9 cellular contexts compared by ENCODE assay signal in genomic region chr19:15264061-15264932, GRCh38. TPM values are rescaled to one million over a fixed set of nuclear protein-coding genes. Genes with fewer than 3 reads are reported as not detected.
A peak's percentile ranks its signal among the peaks of the same experiment; 100 is the strongest.
DNase-seq lines count a peak whose midpoint lies in the region; ATAC-seq, FAIRE-seq and TF ChIP-seq lines count a peak whose summit lies in the region.
"Had no signal": no experiment of that assay in that cellular context is flagged by ENCODE, and none has a peak within 500 bp of the region (broad histone marks: within the 10 kb centered on the region; RNA-seq: fewer than 3 reads in every experiment).

No MANE protein-coding gene starts in this region.

- H4K20me1 ChIP-seq in HepG2 (ENCODE audit: insufficient read depth, low read length), result peaks cover 55% of the 10 kb centered on the region

- H3K36me3 ChIP-seq in HepG2 (replicated peaks in 1 of 2; ENCODE audit: control insufficient read depth in 1 of 2, insufficient read depth in 2 of 2, low read length in 2 of 2), result peaks cover 50 to 92% of the 10 kb centered on the region in 2 experiments

- no peak for TF ChIP-seq EP300 in HepG2 (IDR thresholded peaks at IDR 0.05; ENCODE audit: low read depth in 2 of 2, low read length in 2 of 2)
- no peak for TF ChIP-seq EP300 in HepG2 (CRISPR knock-in tag; IDR thresholded peaks at IDR 0.05; ENCODE audit: borderline replicate concordance)

- no peaks in the 10 kb centered on the region for H3K27me3 Mint-ChIP-seq in chondrocyte (ENCODE audit: low read depth)

- POLR2A ChIA-PET in HepG2 (lab: Yijun Ruan, JAX), result no interaction called here

- ATAC-seq in HepG2, result peak; percentile 74

- in situ Hi-C loops in HepG2 (cut with HindIII; ENCODE audit: extremely low pct_ligation_motif_present, low pct_unique_long_range_greater_than_20kb), result no loop called here

- H3K27ac Mint-ChIP-seq in chondrocyte (ENCODE audit: unreplicated experiment), result peak overlapping the region; percentile 51

- 87% methylated on average over 7 of the region's 28 CpGs for WGBS in HepG2 (ENCODE audit: low lambda C conversion rate)

- H3K79me2 ChIP-seq in HepG2 (ENCODE audit: insufficient read depth, low read length), result peaks cover 34% of the 10 kb centered on the region

- H2AFZ ChIP-seq in HepG2 (ENCODE audit: low read length), result no peak overlapping the region

- H3K4me1 Mint-ChIP-seq in chondrocyte (ENCODE audit: low read depth), result peaks cover 53% of the 10 kb centered on the region

- CTCF ChIA-PET in HepG2 (lab: Yijun Ruan, JAX; ENCODE audit: low intra/inter-chr PET ratio, low total read pairs), result interaction anchor here (2.0 kb wide), 1 partner anchor 33 kb away, joined by 8 read pairs; no protein-coding TSS in a partner anchor

- no peak overlapping the region for H3K27ac ChIP-seq in HepG2 (ENCODE audit: extremely low read length, insufficient read depth, low read length)

- peak; percentile 83 for TF ChIP-seq RAD21 in HepG2 (CRISPR knock-in tag; IDR thresholded peaks at IDR 0.05)

- no peak overlapping the region for H3K4me3 Mint-ChIP-seq in chondrocyte (ENCODE audit: unreplicated experiment)

- no peaks in the 10 kb centered on the region for H3K27me3 ChIP-seq in HepG2 (ENCODE audit: control insufficient read depth in 1 of 2, insufficient read depth in 2 of 2, low read length in 2 of 2)

- peaks cover 24% of the 10 kb centered on the region for H3K36me3 Mint-ChIP-seq in chondrocyte (ENCODE audit: low read depth)

- peak; percentile 75 for FAIRE-seq in HepG2 (lab: Jason Lieb, UNC)

- no peak for TF ChIP-seq POLR2A in HepG2 (IDR thresholded peaks at IDR 0.05; ENCODE audit: insufficient read depth in 1 of 2, low read depth in 2 of 2, low read length in 2 of 2)

- BruUV-seq in HepG2 (replicated peaks; lab: Mats Ljungman, UMichigan), result no TSS peak

- intact Hi-C loops in HepG2 (cut with micrococcal nuclease; ENCODE audit: unreplicated experiment), result loop anchor here (1.0 to 10.0 kb wide), 3 partner anchors 33 to 153 kb away; partner anchors contain the start of gene AKAP8L

- no peaks in the 10 kb centered on the region for H3K9me3 Mint-ChIP-seq in chondrocyte (ENCODE audit: low read depth)

- no peak overlapping the region for H3K4me2 ChIP-seq in HepG2 (ENCODE audit: low read depth, low read length)

- no peak overlapping the region for H3K9ac ChIP-seq in HepG2 (ENCODE audit: insufficient read depth, low read depth, low read length)

- H3K9me3 ChIP-seq in HepG2 (ENCODE audit: low read length), result no peaks in the 10 kb centered on the region

- peak; percentile 78 for TF ChIP-seq CTCF in GM10266 (IDR thresholded peaks at IDR 0.05; ENCODE audit: control insufficient read depth, insufficient read depth, low read depth, missing control alignments)
- peak; percentile 87 for TF ChIP-seq CTCF in chondrocyte (IDR thresholded peaks at IDR 0.05)
- peak; percentile 91 for TF ChIP-seq CTCF in HepG2 (CRISPR knock-in tag; IDR thresholded peaks at IDR 0.05)

- DNase-seq in GM10266 (ENCODE audit: extremely low spot score) (peak; percentile 76), NCI-H128 (lab: John Stamatoyannopoulos, UW; ENCODE audit: unreplicated experiment) (peak; percentile 53), chondrocyte (ENCODE audit: low spot score) (no peak), HepG2 (ENCODE audit: low spot score) (peak; percentile 56), RKO (ENCODE audit: low spot score) (no peak), GF-D8 (lab: John Stamatoyannopoulos, UW) (no peak)
- peak; percentile 65 to 78 for DNase-seq in activated CD4-positive, alpha-beta T cell treated with anti-CD3 and anti-CD28 coated beads for 4 hours
- DNase-seq in stimulated activated CD4-positive, alpha-beta T cell treated with anti-CD3 and anti-CD28 coated beads, Interleukin-4, amount 100 ng/mL, for 24 hours, result peak; percentile 80

- H3K4me1 ChIP-seq in HepG2 (ENCODE audit: insufficient read depth, low read length), result peaks cover 23% of the 10 kb centered on the region

- no peak overlapping the region for H3K4me3 ChIP-seq in HepG2 (replicated peaks in 1 of 3; ENCODE audit: insufficient read depth in 1 of 3, low read depth in 2 of 3, low read length in 3 of 3)

TF ChIP-seq in HepG2, 621 proteins besides CTCF, POLR2A, EP300 and RAD21 (continues in another document):
- no peak for TF ChIP-seq ZFP37 (CRISPR knock-in tag; IDR thresholded peaks at IDR 0.05; ENCODE audit: borderline replicate concordance)
- no peak for TF ChIP-seq ZNF768 (CRISPR knock-in tag; IDR thresholded peaks at IDR 0.05)
- 0 out of 2 replicates have a peak, but pooled peaks have one; percentile 37 for TF ChIP-seq MZF1 (CRISPR knock-in tag; IDR thresholded peaks at IDR 0.05; ENCODE audit: borderline replicate concordance)
- TF ChIP-seq ZNF549 (CRISPR knock-in tag; IDR thresholded peaks at IDR 0.05), result no peak
- no peak for TF ChIP-seq CHD4 (IDR thresholded peaks at IDR 0.05; ENCODE audit: borderline replicate concordance, low read length)
- TF ChIP-seq TFDP2 (CRISPR knock-in tag; IDR thresholded peaks at IDR 0.05), result 0 out of 2 replicates have a peak, but pooled peaks have one; percentile 60
- TF ChIP-seq ZNF672 (CRISPR knock-in tag; IDR thresholded peaks at IDR 0.05), result no peak
- TF ChIP-seq ZNF879 (CRISPR knock-in tag; IDR thresholded peaks at IDR 0.05), result no peak
- TF ChIP-seq ZFP36L2 (CRISPR knock-in tag; IDR thresholded peaks at IDR 0.05), result no peak
- TF ChIP-seq EZH2 (conservative IDR thresholded peaks at IDR 0.05; ENCODE audit: low read depth, low read length), result no peak
- TF ChIP-seq MAX (IDR thresholded peaks at IDR 0.05), result peak; percentile 45; the same call in 1 of the 2 replicates
- no peak for TF ChIP-seq PHF20 (CRISPR knock-in tag; IDR thresholded peaks at IDR 0.05)
- TF ChIP-seq ZNF839 (CRISPR knock-in tag; IDR thresholded peaks at IDR 0.05; ENCODE audit: borderline replicate concordance), result no peak
- no peak for TF ChIP-seq MLX (CRISPR knock-in tag; IDR thresholded peaks at IDR 0.05)
- no peak for TF ChIP-seq KMT2B (CRISPR knock-in tag; IDR thresholded peaks at IDR 0.05)
- no peak for TF ChIP-seq SSRP1 (CRISPR knock-in tag; IDR thresholded peaks at IDR 0.05)
- no peak for TF ChIP-seq HOXA9 (CRISPR knock-in tag; IDR thresholded peaks at IDR 0.05; ENCODE audit: borderline replicate concordance)
- TF ChIP-seq, protein P1, sequence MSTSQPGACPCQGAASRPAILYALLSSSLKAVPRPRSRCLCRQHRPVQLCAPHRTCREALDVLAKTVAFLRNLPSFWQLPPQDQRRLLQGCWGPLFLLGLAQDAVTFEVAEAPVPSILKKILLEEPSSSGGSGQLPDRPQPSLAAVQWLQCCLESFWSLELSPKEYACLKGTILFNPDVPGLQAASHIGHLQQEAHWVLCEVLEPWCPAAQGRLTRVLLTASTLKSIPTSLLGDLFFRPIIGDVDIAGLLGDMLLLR (CRISPR knock-in tag; IDR thresholded peaks at IDR 0.05), result no peak

RNA-seq across cellular contexts. Expression of gene EPHX3, which starts 32.0 kb away (rescaled TPM):
- total RNA-seq in chondrocyte (0.15 to 0.38 TPM in 2 of 3 replicates, not detected in the other), HepG2 (2016; rRNA removed; fragmentation: Illumina TruSeq; extraction: Trizol) (0.07 TPM in 1 of 2 replicates, not detected in the other)
- total RNA-seq in HepG2 (2016; cell fraction: cytosol; rRNA removed; fragmentation: Illumina TruSeq; extraction: Trizol; ENCODE audit: low read depth), result not detected in 2 replicates
- 0.06 TPM in 1 of 2 replicates, not detected in the other for total RNA-seq in HepG2 (2016; cell fraction: insoluble cytoplasmic fraction; rRNA removed; fragmentation: Illumina TruSeq; extraction: Trizol)
- not detected in 2 replicates for total RNA-seq in HepG2 (2016; cell fraction: membrane; rRNA removed; fragmentation: Illumina TruSeq; extraction: Trizol)
- total RNA-seq in HepG2 (2016; cell fraction: nucleus; rRNA removed; fragmentation: Illumina TruSeq; extraction: Trizol), result not detected in 2 replicates
- polyA plus RNA-seq in HepG2 (2011; rRNA removed), result 0.15 and 0.17 TPM in 2 replicates
- polyA plus RNA-seq in HepG2 (2011; cell fraction: cytosol; rRNA removed), result 0.04 and 0.05 TPM in 2 replicates
- 0.78 and 0.82 TPM in 2 replicates for polyA plus RNA-seq in HepG2 (2011; cell fraction: nucleus; rRNA removed)
- 0.07 TPM in 1 of 2 replicates, not detected in the other for polyA plus RNA-seq in HepG2 (2012)
- polyA plus RNA-seq in HepG2 (2016; cell fraction: cytosol; fragmentation: Illumina TruSeq; extraction: Trizol; ENCODE audit: low read depth), result not detected in 2 replicates
- not detected in 2 replicates for polyA plus RNA-seq in HepG2 (2016; cell fraction: insoluble cytoplasmic fraction; fragmentation: Illumina TruSeq; extraction: Trizol; ENCODE audit: low read depth)
- 0.10 TPM in 1 of 2 replicates, not detected in the other for polyA plus RNA-seq in HepG2 (2016; cell fraction: membrane; fragmentation: Illumina TruSeq; extraction: Trizol; ENCODE audit: low read depth)
- not detected in 2 replicates for polyA plus RNA-seq in HepG2 (2016; cell fraction: nucleus; fragmentation: Illumina TruSeq; extraction: Trizol; ENCODE audit: insufficient read depth, low read depth)
- 0.76 and 0.96 TPM in 2 replicates for polyA minus RNA-seq in HepG2 (2011; rRNA and poly(A)+ RNA removed; ENCODE audit: low replicate concordance)
- not detected in 2 replicates for polyA minus RNA-seq in HepG2 (2011; cell fraction: cytosol; rRNA and poly(A)+ RNA removed)
- polyA minus RNA-seq in HepG2 (2011; cell fraction: nucleus; rRNA and poly(A)+ RNA removed), result 0.99 and 1.2 TPM in 2 replicates
- total RNA-seq: glomerular endothelial cell had no signal

Comparison
In these comparisons a context has a peak if more than half of its experiments do, and no peak if none do; other contexts are left out.
1. DNase-seq: peak in GM10266 (single experiment), NCI-H128 (single experiment), activated CD4-positive, alpha-beta T cell treated with anti-CD3 and anti-CD28 coated beads for 4 hours (2 of 2), HepG2 (single experiment) and stimulated activated CD4-positive, alpha-beta T cell treated with anti-CD3 and anti-CD28 coated beads, Interleukin-4, amount 100 ng/mL, for 24 hours (single experiment); none in chondrocyte (single experiment), RKO (single experiment) and GF-D8 (single experiment).
2. Peak in every context shown above with its lines, with median percentiles within 50 percentile points of each other: CTCF ChIP-seq.